Comparison of ENCODE assay signal across 14 cellular contexts in genomic region chr2:215615067-215615828, GRCh38.
DNase-seq lines count a peak whose midpoint lies in the region; TF ChIP-seq lines count a peak whose summit lies in the region.
"Had no signal": no experiment of that assay in that cellular context is flagged by ENCODE, and none has a peak within 500 bp of the region (broad histone marks: within the 10 kb centered on the region; RNA-seq: fewer than 3 reads in every experiment).

No MANE protein-coding gene starts in this region.

- TF ChIP-seq CTCF in HEK293 (tag by site-specific recombination; IDR thresholded peaks at IDR 0.05): no peak
- no peak for TF ChIP-seq CTCF in chondrocyte (IDR thresholded peaks at IDR 0.05)
- TF ChIP-seq CTCF in nephron progenitor cell (IDR thresholded peaks at IDR 0.05): no peak
- no peak for TF ChIP-seq CTCF in spleen (IDR thresholded peaks at IDR 0.05 in 8 of 11, conservative IDR thresholded peaks at IDR 0.05 in 3 of 11)
- TF ChIP-seq CTCF in GM20000 (IDR thresholded peaks at IDR 0.05; ENCODE audit: extremely low read depth, missing control alignments): no peak
- TF ChIP-seq CTCF in breast epithelium (IDR thresholded peaks at IDR 0.05): no peak

- CTCF ChIA-PET in HEK293 (lab: Yijun Ruan, JAX): no interaction called here

- DNase-seq in chondrocyte (ENCODE audit: low spot score) (no peak), nephron progenitor cell (no peak), spleen (peak; percentile 68), GM20000 (ENCODE audit: low spot score) (no peak), ACHN (no peak), breast epithelium (ENCODE audit: low spot score in 2 of 2) (no peak)
- DNase-seq: CD8-positive, alpha-beta memory T cell; H7; NCI-H1105 treated with DMSO at 0.1 percent for 48 hours; NCI-H1694; NCI-H2081 treated with DMSO at 0.1 percent for 48 hours had no signal

- H3K36me3 ChIP-seq in HEK293 (ENCODE audit: control insufficient read depth in 2 of 2, insufficient read depth in 1 of 2, low read length in 2 of 2) (no peaks in the 10 kb centered on the region), spleen (no peaks in the 10 kb centered on the region), breast epithelium (no peaks in the 10 kb centered on the region)
- H3K36me3 ChIP-seq: BLaER1 treated with 17β-estradiol and CSF1 and Interleukin-3, amounts not matched to agents 10 nM and 100 nM; SJSA1 had no signal

- H3K9me3 ChIP-seq in HEK293 (ENCODE audit: control insufficient read depth, insufficient read depth, low read depth, low read length) (no peaks in the 10 kb centered on the region), spleen (no peaks in the 10 kb centered on the region), breast epithelium (no peaks in the 10 kb centered on the region)
- H3K9me3 ChIP-seq: SJSA1 had no signal

- H3K4me1 ChIP-seq in HEK293 (ENCODE audit: control insufficient read depth, insufficient read depth, low read length) (peaks cover 13% of the 10 kb centered on the region), spleen (peaks cover 0 to 21% (median 7%) of the 10 kb centered on the region in 6 donors), breast epithelium (no peaks in the 10 kb centered on the region)

- H3K9me3 Mint-ChIP-seq in chondrocyte (ENCODE audit: low read depth) (peaks cover 8% of the 10 kb centered on the region), nephron progenitor cell (peaks cover 38% of the 10 kb centered on the region)
- H3K9me3 Mint-ChIP-seq: CD8-positive, alpha-beta memory T cell had no signal

- H3K27me3 ChIP-seq in spleen (replicated peaks in 1 of 7) (peaks cover 0 to 6% (median 0%) of the 10 kb centered on the region in 7 donors), breast epithelium (no peaks in the 10 kb centered on the region)
- H3K27me3 ChIP-seq: BLaER1 treated with 17β-estradiol and CSF1 and Interleukin-3, amounts not matched to agents 10 nM and 100 nM; SJSA1 had no signal

- H3K27me3 Mint-ChIP-seq in chondrocyte (ENCODE audit: low read depth): no peaks in the 10 kb centered on the region
- peaks cover 10% of the 10 kb centered on the region for H3K27me3 Mint-ChIP-seq in nephron progenitor cell (ENCODE audit: low read depth, poor library complexity)

- WGBS in spleen, 5 donors: 90 to 96% (median 95%) methylated on average over 5 to 32 of the region's 32 CpGs

- H3K27ac ChIP-seq in HEK293 (ENCODE audit: extremely low read depth, low read depth, low read length) (no peak overlapping the region), spleen (no peak overlapping the region), breast epithelium (no peak overlapping the region)
- H3K27ac ChIP-seq: SJSA1 had no signal

- H3K4me1 Mint-ChIP-seq in chondrocyte (ENCODE audit: low read depth): peaks cover 69% of the 10 kb centered on the region
- peaks cover 67% of the 10 kb centered on the region for H3K4me1 Mint-ChIP-seq in nephron progenitor cell

- in situ Hi-C loops in ACHN (cut with HindIII; ENCODE audit: low pct_ligation_motif_present, low pct_unique_long_range_greater_than_20kb, low sequenced_read_pairs): no loop called here

- TF ChIP-seq POLR2A in spleen (IDR thresholded peaks at IDR 0.05) (no peak), breast epithelium (IDR thresholded peaks at IDR 0.05) (no peak)

- H3K4me3 Mint-ChIP-seq in chondrocyte (ENCODE audit: unreplicated experiment): no peak overlapping the region
- no peak overlapping the region for H3K4me3 Mint-ChIP-seq in nephron progenitor cell
- H3K4me3 Mint-ChIP-seq: CD8-positive, alpha-beta memory T cell had no signal

- H3K36me3 Mint-ChIP-seq in chondrocyte (ENCODE audit: low read depth) (peaks cover 4% of the 10 kb centered on the region), nephron progenitor cell (ENCODE audit: low read depth) (peaks cover 27% of the 10 kb centered on the region)

- POLR2A ChIA-PET in HEK293 (lab: Yijun Ruan, JAX): no interaction called here

- H3K4me3 ChIP-seq in HEK293 (ENCODE audit: low read depth, low read length) (no peak overlapping the region), spleen (no peak overlapping the region), breast epithelium (no peak overlapping the region)
- H3K4me3 ChIP-seq: BLaER1 treated with 17β-estradiol and CSF1 and Interleukin-3, amounts not matched to agents 10 nM and 100 nM; SJSA1 had no signal

- H3K27ac Mint-ChIP-seq in chondrocyte (ENCODE audit: unreplicated experiment) (peak overlapping the region; percentile 75), nephron progenitor cell (peak overlapping the region; percentile 52)
- H3K27ac Mint-ChIP-seq: CD8-positive, alpha-beta memory T cell had no signal

- intact Hi-C loops in spleen (cut with DNase I; ENCODE audit: low total_unique reads): no loop called here
- intact Hi-C loops in breast epithelium (cut with DNase I; ENCODE audit: low total_unique reads): no loop called here

TF ChIP-seq in HEK293, 187 proteins besides CTCF, POLR2A, EP300 and RAD21:
- no peak for TF ChIP-seq KLF17 (tag by site-specific recombination; IDR thresholded peaks at IDR 0.05)
- TF ChIP-seq SETDB1 (IDR thresholded peaks at IDR 0.05; ENCODE audit: insufficient read length, low read length): peak; percentile 35
